In the genomic region with DNA sequence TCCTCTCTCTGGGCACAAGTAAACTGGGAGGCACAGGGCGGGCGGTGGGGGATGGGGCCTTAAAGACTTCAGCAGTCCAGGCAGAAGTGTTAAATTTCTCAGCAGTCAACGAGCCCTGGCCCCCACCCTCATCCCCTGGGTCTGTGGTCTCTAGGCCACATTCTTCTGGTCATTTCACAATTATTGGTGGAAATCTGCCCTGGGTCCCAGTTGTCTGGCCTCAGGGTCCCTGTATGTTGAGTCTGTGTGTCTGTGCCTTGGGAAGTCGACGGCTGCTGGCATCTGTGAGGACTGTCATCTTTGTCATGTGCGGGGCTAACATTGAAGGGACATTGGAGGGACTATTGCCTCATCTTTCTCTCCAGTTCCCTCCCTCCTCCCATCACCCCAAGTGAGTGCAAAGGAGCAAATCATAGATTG, we compare ENCODE assay signal across 1 cellular context.
TF ChIP-seq lines count a peak whose summit lies in the region.

No MANE protein-coding gene starts in this region.

TF ChIP-seq in GM23338, 12 proteins besides CTCF, POLR2A, EP300 and RAD21 (continued from another document):
- TF ChIP-seq, protein P1, sequence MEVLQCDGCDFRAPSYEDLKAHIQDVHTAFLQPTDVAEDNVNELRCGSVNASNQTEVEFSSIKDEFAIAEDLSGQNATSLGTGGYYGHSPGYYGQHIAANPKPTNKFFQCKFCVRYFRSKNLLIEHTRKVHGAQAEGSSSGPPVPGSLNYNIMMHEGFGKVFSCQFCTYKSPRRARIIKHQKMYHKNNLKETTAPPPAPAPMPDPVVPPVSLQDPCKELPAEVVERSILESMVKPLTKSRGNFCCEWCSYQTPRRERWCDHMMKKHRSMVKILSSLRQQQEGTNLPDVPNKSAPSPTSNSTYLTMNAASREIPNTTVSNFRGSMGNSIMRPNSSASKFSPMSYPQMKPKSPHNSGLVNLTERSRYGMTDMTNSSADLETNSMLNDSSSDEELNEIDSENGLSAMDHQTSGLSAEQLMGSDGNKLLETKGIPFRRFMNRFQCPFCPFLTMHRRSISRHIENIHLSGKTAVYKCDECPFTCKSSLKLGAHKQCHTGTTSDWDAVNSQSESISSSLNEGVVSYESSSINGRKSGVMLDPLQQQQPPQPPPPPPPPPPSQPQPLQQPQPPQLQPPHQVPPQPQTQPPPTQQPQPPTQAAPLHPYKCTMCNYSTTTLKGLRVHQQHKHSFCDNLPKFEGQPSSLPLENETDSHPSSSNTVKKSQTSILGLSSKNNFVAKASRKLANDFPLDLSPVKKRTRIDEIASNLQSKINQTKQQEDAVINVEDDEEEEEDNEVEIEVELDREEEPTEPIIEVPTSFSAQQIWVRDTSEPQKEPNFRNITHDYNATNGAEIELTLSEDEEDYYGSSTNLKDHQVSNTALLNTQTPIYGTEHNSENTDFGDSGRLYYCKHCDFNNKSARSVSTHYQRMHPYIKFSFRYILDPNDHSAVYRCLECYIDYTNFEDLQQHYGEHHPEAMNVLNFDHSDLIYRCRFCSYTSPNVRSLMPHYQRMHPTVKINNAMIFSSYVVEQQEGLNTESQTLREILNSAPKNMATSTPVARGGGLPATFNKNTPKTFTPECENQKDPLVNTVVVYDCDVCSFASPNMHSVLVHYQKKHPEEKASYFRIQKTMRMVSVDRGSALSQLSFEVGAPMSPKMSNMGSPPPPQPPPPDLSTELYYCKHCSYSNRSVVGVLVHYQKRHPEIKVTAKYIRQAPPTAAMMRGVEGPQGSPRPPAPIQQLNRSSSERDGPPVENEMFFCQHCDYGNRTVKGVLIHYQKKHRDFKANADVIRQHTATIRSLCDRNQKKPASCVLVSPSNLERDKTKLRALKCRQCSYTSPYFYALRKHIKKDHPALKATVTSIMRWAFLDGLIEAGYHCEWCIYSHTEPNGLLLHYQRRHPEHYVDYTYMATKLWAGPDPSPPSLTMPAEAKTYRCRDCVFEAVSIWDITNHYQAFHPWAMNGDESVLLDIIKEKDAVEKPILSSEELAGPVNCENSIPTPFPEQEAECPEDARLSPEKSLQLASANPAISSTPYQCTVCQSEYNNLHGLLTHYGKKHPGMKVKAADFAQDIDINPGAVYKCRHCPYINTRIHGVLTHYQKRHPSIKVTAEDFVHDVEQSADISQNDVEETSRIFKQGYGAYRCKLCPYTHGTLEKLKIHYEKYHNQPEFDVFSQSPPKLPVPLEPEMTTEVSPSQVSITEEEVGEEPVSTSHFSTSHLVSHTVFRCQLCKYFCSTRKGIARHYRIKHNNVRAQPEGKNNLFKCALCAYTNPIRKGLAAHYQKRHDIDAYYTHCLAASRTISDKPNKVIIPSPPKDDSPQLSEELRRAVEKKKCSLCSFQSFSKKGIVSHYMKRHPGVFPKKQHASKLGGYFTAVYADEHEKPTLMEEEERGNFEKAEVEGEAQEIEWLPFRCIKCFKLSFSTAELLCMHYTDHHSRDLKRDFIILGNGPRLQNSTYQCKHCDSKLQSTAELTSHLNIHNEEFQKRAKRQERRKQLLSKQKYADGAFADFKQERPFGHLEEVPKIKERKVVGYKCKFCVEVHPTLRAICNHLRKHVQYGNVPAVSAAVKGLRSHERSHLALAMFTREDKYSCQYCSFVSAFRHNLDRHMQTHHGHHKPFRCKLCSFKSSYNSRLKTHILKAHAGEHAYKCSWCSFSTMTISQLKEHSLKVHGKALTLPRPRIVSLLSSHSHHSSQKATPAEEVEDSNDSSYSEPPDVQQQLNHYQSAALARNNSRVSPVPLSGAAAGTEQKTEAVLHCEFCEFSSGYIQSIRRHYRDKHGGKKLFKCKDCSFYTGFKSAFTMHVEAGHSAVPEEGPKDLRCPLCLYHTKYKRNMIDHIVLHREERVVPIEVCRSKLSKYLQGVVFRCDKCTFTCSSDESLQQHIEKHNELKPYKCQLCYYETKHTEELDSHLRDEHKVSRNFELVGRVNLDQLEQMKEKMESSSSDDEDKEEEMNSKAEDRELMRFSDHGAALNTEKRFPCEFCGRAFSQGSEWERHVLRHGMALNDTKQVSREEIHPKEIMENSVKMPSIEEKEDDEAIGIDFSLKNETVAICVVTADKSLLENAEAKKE (CRISPR knock-in tag; IDR thresholded peaks at IDR 0.05), result no peak
- TF ChIP-seq EZH2phosphoT487 (IDR thresholded peaks at IDR 0.05; ENCODE audit: unreplicated experiment) (no peak), ZNF114 (CRISPR knock-in tag; IDR thresholded peaks at IDR 0.05) (no peak), ZNF331 (CRISPR knock-in tag; IDR thresholded peaks at IDR 0.05; ENCODE audit: low read depth) (no peak)
- TF ChIP-seq, protein P2, sequence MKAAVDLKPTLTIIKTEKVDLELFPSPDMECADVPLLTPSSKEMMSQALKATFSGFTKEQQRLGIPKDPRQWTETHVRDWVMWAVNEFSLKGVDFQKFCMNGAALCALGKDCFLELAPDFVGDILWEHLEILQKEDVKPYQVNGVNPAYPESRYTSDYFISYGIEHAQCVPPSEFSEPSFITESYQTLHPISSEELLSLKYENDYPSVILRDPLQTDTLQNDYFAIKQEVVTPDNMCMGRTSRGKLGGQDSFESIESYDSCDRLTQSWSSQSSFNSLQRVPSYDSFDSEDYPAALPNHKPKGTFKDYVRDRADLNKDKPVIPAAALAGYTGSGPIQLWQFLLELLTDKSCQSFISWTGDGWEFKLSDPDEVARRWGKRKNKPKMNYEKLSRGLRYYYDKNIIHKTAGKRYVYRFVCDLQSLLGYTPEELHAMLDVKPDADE (IDR thresholded peaks at IDR 0.05), result no peak
- TF ChIP-seq, protein P3, sequence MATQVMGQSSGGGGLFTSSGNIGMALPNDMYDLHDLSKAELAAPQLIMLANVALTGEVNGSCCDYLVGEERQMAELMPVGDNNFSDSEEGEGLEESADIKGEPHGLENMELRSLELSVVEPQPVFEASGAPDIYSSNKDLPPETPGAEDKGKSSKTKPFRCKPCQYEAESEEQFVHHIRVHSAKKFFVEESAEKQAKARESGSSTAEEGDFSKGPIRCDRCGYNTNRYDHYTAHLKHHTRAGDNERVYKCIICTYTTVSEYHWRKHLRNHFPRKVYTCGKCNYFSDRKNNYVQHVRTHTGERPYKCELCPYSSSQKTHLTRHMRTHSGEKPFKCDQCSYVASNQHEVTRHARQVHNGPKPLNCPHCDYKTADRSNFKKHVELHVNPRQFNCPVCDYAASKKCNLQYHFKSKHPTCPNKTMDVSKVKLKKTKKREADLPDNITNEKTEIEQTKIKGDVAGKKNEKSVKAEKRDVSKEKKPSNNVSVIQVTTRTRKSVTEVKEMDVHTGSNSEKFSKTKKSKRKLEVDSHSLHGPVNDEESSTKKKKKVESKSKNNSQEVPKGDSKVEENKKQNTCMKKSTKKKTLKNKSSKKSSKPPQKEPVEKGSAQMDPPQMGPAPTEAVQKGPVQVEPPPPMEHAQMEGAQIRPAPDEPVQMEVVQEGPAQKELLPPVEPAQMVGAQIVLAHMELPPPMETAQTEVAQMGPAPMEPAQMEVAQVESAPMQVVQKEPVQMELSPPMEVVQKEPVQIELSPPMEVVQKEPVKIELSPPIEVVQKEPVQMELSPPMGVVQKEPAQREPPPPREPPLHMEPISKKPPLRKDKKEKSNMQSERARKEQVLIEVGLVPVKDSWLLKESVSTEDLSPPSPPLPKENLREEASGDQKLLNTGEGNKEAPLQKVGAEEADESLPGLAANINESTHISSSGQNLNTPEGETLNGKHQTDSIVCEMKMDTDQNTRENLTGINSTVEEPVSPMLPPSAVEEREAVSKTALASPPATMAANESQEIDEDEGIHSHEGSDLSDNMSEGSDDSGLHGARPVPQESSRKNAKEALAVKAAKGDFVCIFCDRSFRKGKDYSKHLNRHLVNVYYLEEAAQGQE (IDR thresholded peaks at IDR 0.05; ENCODE audit: unreplicated experiment), result no peak
